Comparison of ENCODE assay signal across 1 cellular context in the genomic region with DNA sequence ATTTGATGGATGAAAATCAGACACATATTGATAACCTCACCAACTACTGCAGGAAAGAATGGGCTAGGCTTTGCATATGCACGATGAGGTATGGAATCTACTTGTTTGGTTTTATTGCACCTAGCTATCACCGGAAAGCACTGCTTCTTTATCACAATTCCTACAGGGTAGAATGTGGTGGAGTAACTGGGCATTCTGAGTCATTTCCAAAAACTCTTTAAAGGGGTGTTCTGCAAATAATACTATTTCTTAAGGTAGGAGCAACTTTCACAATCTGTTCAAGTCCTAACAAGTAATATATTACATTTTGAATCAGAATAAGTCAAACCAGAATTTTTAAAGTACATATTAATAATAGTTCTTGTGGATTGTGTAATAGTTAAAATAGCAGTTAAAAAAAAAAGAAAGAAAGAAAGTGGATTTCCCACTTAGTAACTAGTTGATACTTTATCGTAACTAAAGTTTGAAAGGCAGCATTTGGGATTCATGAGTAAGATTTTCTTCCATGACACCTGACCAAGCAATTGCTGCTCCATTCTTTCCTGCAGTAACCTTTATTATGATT.
TF ChIP-seq lines count a peak whose summit lies in the region.

No MANE protein-coding gene starts in this region.

TF ChIP-seq in endothelial cell of umbilical vein, 7 proteins besides CTCF, POLR2A, EP300 and RAD21:
- TF ChIP-seq GATA2 (IDR thresholded peaks at IDR 0.05; ENCODE audit: insufficient read depth, insufficient read length, low read depth, low read length) = no peak
- TF ChIP-seq, protein P1, sequence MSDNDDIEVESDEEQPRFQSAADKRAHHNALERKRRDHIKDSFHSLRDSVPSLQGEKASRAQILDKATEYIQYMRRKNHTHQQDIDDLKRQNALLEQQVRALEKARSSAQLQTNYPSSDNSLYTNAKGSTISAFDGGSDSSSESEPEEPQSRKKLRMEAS (IDR thresholded peaks at IDR 0.05; ENCODE audit: insufficient read depth, insufficient read length) = no peak
- TF ChIP-seq JUN (IDR thresholded peaks at IDR 0.05; ENCODE audit: borderline replicate concordance, insufficient read depth, insufficient read length, low read depth) = no peak
- TF ChIP-seq POLR2AphosphoS5 (IDR thresholded peaks at IDR 0.05; ENCODE audit: insufficient read depth, low read depth, low read length) = no peak
- no peak for TF ChIP-seq EZH2 (IDR thresholded peaks at IDR 0.05; ENCODE audit: borderline replicate concordance, low read depth, low read length, severe bottlenecking)
- no peak for TF ChIP-seq FOS (IDR thresholded peaks at IDR 0.05; ENCODE audit: borderline replicate concordance, insufficient read depth, low read length)
- no peak for TF ChIP-seq MYC (IDR thresholded peaks at IDR 0.05; ENCODE audit: low read depth, low read length)
